In the genomic region with DNA sequence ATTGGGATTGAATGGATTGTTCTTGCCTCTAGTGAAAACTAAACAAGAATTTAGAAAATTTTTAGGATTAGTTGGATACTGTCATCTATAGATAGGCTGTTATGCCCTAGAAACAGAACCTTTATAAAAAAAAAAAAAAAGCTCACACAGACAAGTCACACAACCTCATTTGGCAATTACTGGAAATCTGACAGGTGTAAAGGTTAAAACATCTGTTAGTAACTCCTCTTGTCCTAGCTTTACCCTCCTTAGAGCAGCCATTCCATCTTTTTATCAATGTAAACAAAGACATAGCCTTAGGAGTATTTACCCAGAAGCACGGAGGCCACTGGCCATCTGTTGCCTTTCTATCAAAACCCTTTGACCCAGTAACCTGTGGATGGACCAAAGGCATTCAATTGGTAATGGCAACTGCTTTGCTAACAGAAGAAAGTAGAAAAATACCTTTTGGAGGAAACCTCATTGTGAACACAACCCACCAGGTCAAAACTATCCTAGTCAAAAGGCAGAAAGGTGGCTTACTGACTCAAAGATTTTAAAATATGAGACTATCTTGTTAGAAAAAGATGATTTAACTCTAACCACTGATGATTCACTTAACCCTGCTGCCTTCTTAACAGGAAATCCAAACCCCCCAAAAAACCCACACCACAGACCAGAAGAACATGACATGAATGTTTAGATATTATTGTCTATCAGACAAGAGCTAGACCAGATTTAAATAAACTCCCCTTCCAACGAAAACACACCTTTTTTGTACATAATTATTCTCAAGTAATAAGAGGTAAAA, we compare ENCODE assay signal across 21 cellular contexts.
A peak's percentile ranks its signal among the peaks of the same experiment; 100 is the strongest.
DNase-seq lines count a peak whose midpoint lies in the region; ATAC-seq, FAIRE-seq and TF ChIP-seq lines count a peak whose summit lies in the region.
"Had no signal": no experiment of that assay in that cellular context is flagged by ENCODE, and none has a peak within 500 bp of the region (broad histone marks: within the 10 kb centered on the region; RNA-seq: fewer than 3 reads in every experiment).

No MANE protein-coding gene starts in this region.

- TF ChIP-seq CTCF in D721Med (IDR thresholded peaks at IDR 0.05; ENCODE audit: insufficient read depth, missing control alignments), result no peak

- peaks cover 10% of the 10 kb centered on the region for H3K4me1 Mint-ChIP-seq in activated naive CD4-positive, alpha-beta T cell treated with anti-CD3 and anti-CD28 coated beads for 36 hours (ENCODE audit: low read depth)
- H3K4me1 Mint-ChIP-seq in T-helper 2 cell treated with Interferon-gamma antibody and Interleukin-4, amounts not matched to agents 5 μg/mL and 100 μg/mL, for 36 hours (ENCODE audit: low read depth), result peaks cover 4% of the 10 kb centered on the region
- H3K4me1 Mint-ChIP-seq in activated naive CD8-positive, alpha-beta T cell treated with anti-CD3 and anti-CD28 coated beads, Interleukin-2, amount 10 ng/mL, durations not matched to agents 7 days and 5 days, result peaks cover 7% of the 10 kb centered on the region
- H3K4me1 Mint-ChIP-seq in stimulated activated effector memory CD8-positive, alpha-beta T cell treated with anti-CD3 and anti-CD28 coated beads, Interleukin-12 subunit alpha, Interleukin-12 subunit beta, amount 100 ng/mL, for 72 hours, result no peaks in the 10 kb centered on the region
- H3K4me1 Mint-ChIP-seq: nephron progenitor cell had no signal

- H3K4me3 Mint-ChIP-seq in activated naive CD4-positive, alpha-beta T cell treated with anti-CD3 and anti-CD28 coated beads for 36 hours, result no peak overlapping the region
- H3K4me3 Mint-ChIP-seq in T-helper 2 cell treated with Interferon-gamma antibody and Interleukin-4, amounts not matched to agents 5 μg/mL and 100 μg/mL, for 36 hours, result no peak overlapping the region
- H3K4me3 Mint-ChIP-seq in activated naive CD8-positive, alpha-beta T cell treated with anti-CD3 and anti-CD28 coated beads, Interleukin-2, amount 10 ng/mL, durations not matched to agents 7 days and 5 days, result peak overlapping the region; percentile 36
- no peak overlapping the region for H3K4me3 Mint-ChIP-seq in stimulated activated effector memory CD8-positive, alpha-beta T cell treated with anti-CD3 and anti-CD28 coated beads, Interleukin-12 subunit alpha, Interleukin-12 subunit beta, amount 100 ng/mL, for 72 hours
- H3K4me3 Mint-ChIP-seq: nephron progenitor cell, T-cell had no signal

- no peak overlapping the region for H3K27ac Mint-ChIP-seq in activated naive CD4-positive, alpha-beta T cell treated with anti-CD3 and anti-CD28 coated beads for 36 hours
- no peak overlapping the region for H3K27ac Mint-ChIP-seq in T-helper 2 cell treated with Interferon-gamma antibody and Interleukin-4, amounts not matched to agents 5 μg/mL and 100 μg/mL, for 36 hours
- H3K27ac Mint-ChIP-seq in activated naive CD8-positive, alpha-beta T cell treated with anti-CD3 and anti-CD28 coated beads, Interleukin-2, amount 10 ng/mL, durations not matched to agents 7 days and 5 days, result no peak overlapping the region
- no peak overlapping the region for H3K27ac Mint-ChIP-seq in stimulated activated effector memory CD8-positive, alpha-beta T cell treated with anti-CD3 and anti-CD28 coated beads, Interleukin-12 subunit alpha, Interleukin-12 subunit beta, amount 100 ng/mL, for 72 hours
- H3K27ac Mint-ChIP-seq: nephron progenitor cell, T-cell had no signal

- ATAC-seq in activated naive CD8-positive, alpha-beta T cell treated with anti-CD3 and anti-CD28 coated beads, Interleukin-2, amount 10 ng/mL, durations not matched to agents 7 days and 5 days (ENCODE audit: low read depth), result peak; percentile 72
- ATAC-seq in stimulated activated effector memory CD8-positive, alpha-beta T cell treated with anti-CD3 and anti-CD28 coated beads, Interleukin-12 subunit alpha, Interleukin-12 subunit beta, amount 100 ng/mL, for 72 hours, result peak; percentile 83
- ATAC-seq: activated CD4-positive, CD25-positive, alpha-beta regulatory T cell treated with anti-CD3 and anti-CD28 coated beads, Interleukin-2, amount 50 U/mL, for 24 hours; mucosa of descending colon had no signal

- peak; percentile 47 for DNase-seq in activated naive CD4-positive, alpha-beta T cell treated with anti-CD3 and anti-CD28 coated beads for 36 hours
- DNase-seq in activated naive CD4-positive, alpha-beta T cell treated with Interleukin-2 at 50 U/mL for 16 hours, result no peak
- DNase-seq in T-helper 2 cell treated with Interferon-gamma antibody and Interleukin-4, amounts not matched to agents 5 μg/mL and 100 μg/mL, for 36 hours (ENCODE audit: low spot score), result peak; percentile 10
- DNase-seq in activated naive CD8-positive, alpha-beta T cell treated with anti-CD3 and anti-CD28 coated beads, Interleukin-2, amount 10 ng/mL, durations not matched to agents 7 days and 5 days, result no peak
- peak in 1 of 2 donors; percentile 47 for DNase-seq in stimulated activated effector memory CD8-positive, alpha-beta T cell treated with anti-CD3 and anti-CD28 coated beads, Interleukin-12 subunit alpha, Interleukin-12 subunit beta, amount 100 ng/mL, for 72 hours (ENCODE audit: low spot score in 2 of 2)
- DNase-seq in D721Med (ENCODE audit: insufficient read length, low spot score), result no peak
- DNase-seq in NCI-H345 treated with DMSO at 0.1 percent for 48 hours (lab: John Stamatoyannopoulos, UW; ENCODE audit: unreplicated experiment), result no peak
- DNase-seq: activated CD8-positive, alpha-beta memory T cell treated with anti-CD3 and anti-CD28 coated beads, Interleukin-2, amount 50 U/mL, for 48 hours; activated effector memory CD4-positive, alpha-beta T cell treated with anti-CD3 and anti-CD28 coated beads, Interleukin-2, amount 50 U/mL, for 16 hours; aorta; DMS79 treated with DMSO at 0.1 percent for 48 hours; effector memory CD4-positive, alpha-beta T cell; erythroblast; kidney glomerular epithelial cell; mucosa of descending colon; NCI-H1105; NCI-H2029 treated with DMSO at 0.1 percent for 48 hours; nephron progenitor cell; RPMI8226 had no signal

- FAIRE-seq in D721Med (lab: Jason Lieb, UNC), result no peak

- CTCF ChIA-PET in activated naive CD4-positive, alpha-beta T cell treated with anti-CD3 and anti-CD28 coated beads for 36 hours (lab: Charles Lee), result no interaction called here

- intact Hi-C loops in activated naive CD4-positive, alpha-beta T cell treated with anti-CD3 and anti-CD28 coated beads for 36 hours (cut with micrococcal nuclease), result loop anchor here (2.0 kb wide), 1 partner anchor 54 kb away; no protein-coding TSS in a partner anchor

- no peaks in the 10 kb centered on the region for H3K36me3 Mint-ChIP-seq in activated naive CD4-positive, alpha-beta T cell treated with anti-CD3 and anti-CD28 coated beads for 36 hours (ENCODE audit: low read depth)
- H3K36me3 Mint-ChIP-seq in T-helper 2 cell treated with Interferon-gamma antibody and Interleukin-4, amounts not matched to agents 5 μg/mL and 100 μg/mL, for 36 hours (ENCODE audit: low read depth), result no peaks in the 10 kb centered on the region
- H3K36me3 Mint-ChIP-seq in activated naive CD8-positive, alpha-beta T cell treated with anti-CD3 and anti-CD28 coated beads, Interleukin-2, amount 10 ng/mL, durations not matched to agents 7 days and 5 days, result no peaks in the 10 kb centered on the region
- no peaks in the 10 kb centered on the region for H3K36me3 Mint-ChIP-seq in stimulated activated effector memory CD8-positive, alpha-beta T cell treated with anti-CD3 and anti-CD28 coated beads, Interleukin-12 subunit alpha, Interleukin-12 subunit beta, amount 100 ng/mL, for 72 hours
- H3K36me3 Mint-ChIP-seq: T-cell had no signal

- H3K9me3 Mint-ChIP-seq in activated naive CD4-positive, alpha-beta T cell treated with anti-CD3 and anti-CD28 coated beads for 36 hours, result no peaks in the 10 kb centered on the region
- H3K9me3 Mint-ChIP-seq in T-helper 2 cell treated with Interferon-gamma antibody and Interleukin-4, amounts not matched to agents 5 μg/mL and 100 μg/mL, for 36 hours, result no peaks in the 10 kb centered on the region
- H3K9me3 Mint-ChIP-seq in activated naive CD8-positive, alpha-beta T cell treated with anti-CD3 and anti-CD28 coated beads, Interleukin-2, amount 10 ng/mL, durations not matched to agents 7 days and 5 days, result no peaks in the 10 kb centered on the region
- no peaks in the 10 kb centered on the region for H3K9me3 Mint-ChIP-seq in stimulated activated effector memory CD8-positive, alpha-beta T cell treated with anti-CD3 and anti-CD28 coated beads, Interleukin-12 subunit alpha, Interleukin-12 subunit beta, amount 100 ng/mL, for 72 hours
- H3K9me3 Mint-ChIP-seq: nephron progenitor cell, T-cell had no signal

- no peaks in the 10 kb centered on the region for H3K27me3 Mint-ChIP-seq in activated naive CD4-positive, alpha-beta T cell treated with anti-CD3 and anti-CD28 coated beads for 36 hours (ENCODE audit: low read depth)
- H3K27me3 Mint-ChIP-seq in T-helper 2 cell treated with Interferon-gamma antibody and Interleukin-4, amounts not matched to agents 5 μg/mL and 100 μg/mL, for 36 hours (ENCODE audit: low read depth), result peaks cover 7% of the 10 kb centered on the region
- H3K27me3 Mint-ChIP-seq in activated naive CD8-positive, alpha-beta T cell treated with anti-CD3 and anti-CD28 coated beads, Interleukin-2, amount 10 ng/mL, durations not matched to agents 7 days and 5 days, result peaks cover 16% of the 10 kb centered on the region
- H3K27me3 Mint-ChIP-seq: T-cell had no signal

- POLR2A ChIA-PET in activated naive CD8-positive, alpha-beta T cell treated with anti-CD3 and anti-CD28 coated beads, Interleukin-2, amount 10 ng/mL, durations not matched to agents 7 days and 5 days (lab: Charles Lee), result interaction anchor here (1.7 kb wide), 1 partner anchor 54 kb away, joined by 6 read pairs; no protein-coding TSS in a partner anchor

Comparison
In these comparisons a context has a peak if more than half of its experiments do, and no peak if none do; other contexts are left out.
1. DNase-seq: peak in activated naive CD4-positive, alpha-beta T cell treated with anti-CD3 and anti-CD28 coated beads for 36 hours (single experiment) and T-helper 2 cell treated with Interferon-gamma antibody and Interleukin-4, amounts not matched to agents 5 μg/mL and 100 μg/mL, for 36 hours (single experiment); none in activated naive CD4-positive, alpha-beta T cell treated with Interleukin-2 at 50 U/mL for 16 hours (single experiment), activated naive CD8-positive, alpha-beta T cell treated with anti-CD3 and anti-CD28 coated beads, Interleukin-2, amount 10 ng/mL, durations not matched to agents 7 days and 5 days (single experiment), D721Med (single experiment) and NCI-H345 treated with DMSO at 0.1 percent for 48 hours (single experiment).